In genomic region chr1:232553809-232554208, GRCh38 we compare ENCODE assay signal across 1 cellular context.
TF ChIP-seq lines count a peak whose summit lies in the region.

No MANE protein-coding gene starts in this region.

TF ChIP-seq in SK-N-SH, 30 proteins besides CTCF, POLR2A, EP300 and RAD21 (continued from another document):
- no peak for TF ChIP-seq USF2 (IDR thresholded peaks at IDR 0.05; ENCODE audit: borderline replicate concordance, low read depth, low read length)
TF ChIP-seq in SK-N-SH: peak in this region for 0.
